Comparison of ENCODE assay signal across 8 cellular contexts in genomic region chr1:51729156-51729823, GRCh38.
A peak's percentile ranks its signal among the peaks of the same experiment; 100 is the strongest.
DNase-seq lines count a peak whose midpoint lies in the region; ATAC-seq lines count a peak whose summit lies in the region.

No MANE protein-coding gene starts in this region.

- DNase-seq in AG08396 (ENCODE audit: low spot score), result peak; percentile 77
- peak; percentile 73 for DNase-seq in NCI-H2227 treated with DMSO at 0.1 percent for 48 hours (lab: John Stamatoyannopoulos, UW)
- DNase-seq in cerebellar cortex (ENCODE audit: low spot score), result peak; percentile 86
- DNase-seq in kidney glomerular epithelial cell (lab: John Stamatoyannopoulos, UW), result peak; percentile 96
- DNase-seq in stimulated activated CD4-positive, alpha-beta T cell treated with anti-CD3 and anti-CD28 coated beads, Interleukin-15, amount 100 ng/mL, for 24 hours, result peak; percentile 98

- ATAC-seq in GM19023 (IDR thresholded peaks at IDR 0.05; ENCODE audit: unreplicated experiment) (peak; percentile 94), HG03175 (IDR thresholded peaks at IDR 0.05; ENCODE audit: unreplicated experiment) (peak; percentile 94)
- ATAC-seq in activated CD4-positive, CD25-positive, alpha-beta regulatory T cell treated with anti-CD3 and anti-CD28 coated beads, Interleukin-2, amount 50 U/mL, for 24 hours, result peak; percentile 96 to 98

Comparison
In these comparisons a context has a peak if more than half of its experiments do, and no peak if none do; other contexts are left out.
1. Peak in every context shown above with its lines: DNase-seq and ATAC-seq.